In the genomic region with DNA sequence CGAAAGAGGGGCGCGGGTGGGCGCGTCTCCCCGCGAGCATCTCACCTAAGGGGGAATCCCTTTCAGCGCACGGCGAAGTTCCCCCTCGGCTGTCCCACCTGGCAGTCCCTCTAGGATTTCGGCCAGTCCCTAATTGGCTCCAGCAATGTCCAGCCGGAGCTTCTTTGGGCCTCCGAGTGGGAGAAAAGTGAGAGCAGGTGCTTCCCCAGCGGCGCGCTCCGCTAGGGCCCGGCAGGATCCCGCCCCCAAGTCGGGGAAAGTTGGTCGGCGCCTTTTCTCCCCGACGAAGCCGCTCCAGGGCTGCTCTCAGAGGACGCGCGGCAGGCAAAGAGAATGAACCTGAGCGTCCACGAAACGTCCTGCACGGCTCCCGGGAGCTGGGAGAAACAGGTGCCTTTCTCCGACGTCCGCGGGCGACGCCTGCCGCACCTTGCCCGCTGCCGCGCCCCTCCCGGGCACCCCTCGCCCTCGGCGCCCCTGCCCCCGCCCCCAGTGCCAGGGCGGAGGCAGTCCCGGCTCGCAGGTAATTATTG, we compare ENCODE assay signal across 8 cellular contexts. TPM values are rescaled to one million over a fixed set of nuclear protein-coding genes. Genes with fewer than 3 reads are reported as not detected.
DNase-seq lines count a peak whose midpoint lies in the region; ATAC-seq and TF ChIP-seq lines count a peak whose summit lies in the region.

No MANE protein-coding gene starts in this region.

- no peak overlapping the region for H3K56ac ChIP-seq in H9 (ENCODE audit: insufficient read length, low read depth, low read length)

- H4K8ac ChIP-seq in H9 (replicated peaks; ENCODE audit: insufficient read length, low read depth, low read length) (no peak overlapping the region), mesenchymal stem cell (ENCODE audit: low read length) (no peak overlapping the region)

- H4K5ac ChIP-seq in H9 (ENCODE audit: insufficient read length, low read depth, low read length), result no peak overlapping the region

- H2BK12ac ChIP-seq in H9 (ENCODE audit: insufficient read length, low read depth, low read length) (no peak overlapping the region), mesenchymal stem cell (ENCODE audit: low read length in 2 of 2) (no peak overlapping the region)

- no peak overlapping the region for H2AK5ac ChIP-seq in H9 (ENCODE audit: insufficient read length, low read length)
- H2AK5ac ChIP-seq in mesenchymal stem cell (ENCODE audit: low read length, severe bottlenecking), result no peak overlapping the region

- H2AFZ ChIP-seq in H9 (ENCODE audit: low read length) (no peak overlapping the region), mesenchymal stem cell (ENCODE audit: low read depth, low read length) (no peak overlapping the region)

- TF ChIP-seq CTCF in H9 (conservative IDR thresholded peaks at IDR 0.05), result no peak
- TF ChIP-seq CTCF in astrocyte of the cerebellum (IDR thresholded peaks at IDR 0.05; ENCODE audit: low read depth, low read length, missing control alignments), result no peak

- H2BK20ac ChIP-seq in H9 (ENCODE audit: low read depth, low read length, poor library complexity, severe bottlenecking), result no peak overlapping the region

- H3K4me3 ChIP-seq in astrocyte of the cerebellum (ENCODE audit: low read depth, low read length) (peak overlapping the region; percentile 5), mesenchymal stem cell (ENCODE audit: insufficient read depth in 1 of 2, low read depth in 1 of 2, low read length in 2 of 2) (peak overlapping the region in 1 of 2 experiments; percentile 55)

- H3K23ac ChIP-seq in H9 (ENCODE audit: insufficient read length, low read depth, low read length), result no peak overlapping the region
- no peak overlapping the region for H3K23ac ChIP-seq in mesenchymal stem cell (ENCODE audit: low read length in 2 of 2)

- H3K4me1 ChIP-seq in H9 (ENCODE audit: insufficient read depth, low read length) (no peaks in the 10 kb centered on the region), mesenchymal stem cell (ENCODE audit: control insufficient read depth, insufficient read depth, low read depth, low read length) (peaks cover 15% of the 10 kb centered on the region)

- H2BK15ac ChIP-seq in H9 (ENCODE audit: low read depth, low read length) (no peak overlapping the region), mesenchymal stem cell (ENCODE audit: low read depth, poor library complexity, severe bottlenecking) (no peak overlapping the region)

- no CpG with 5 or more reads among the region's 52 CpGs for WGBS in H9 (ENCODE audit: extremely low coverage, insufficient read length, low lambda C conversion rate)
- 10% methylated on average over 44 of the region's 52 CpGs for WGBS in mesenchymal stem cell

- no peak overlapping the region for H3T11ph ChIP-seq in H9 (ENCODE audit: low read length)

- H2BK5ac ChIP-seq in H9 (ENCODE audit: insufficient read length, low read length), result no peak overlapping the region
- H2BK5ac ChIP-seq in mesenchymal stem cell (ENCODE audit: low read depth, low read length, poor library complexity, severe bottlenecking), result no peak overlapping the region

- H3K18ac ChIP-seq in H9 (ENCODE audit: insufficient read length, low read depth, low read length) (no peak overlapping the region), mesenchymal stem cell (ENCODE audit: low read depth in 1 of 2, low read length in 2 of 2) (no peak overlapping the region)

- peaks cover 84% of the 10 kb centered on the region for H3K27me3 Mint-ChIP-seq in H9 (ENCODE audit: low read depth)

- H3K27me3 ChIP-seq in H9 (ENCODE audit: insufficient read depth, low read length) (peaks cover 27% of the 10 kb centered on the region; the same call in 1 of the 2 replicates), mesenchymal stem cell (ENCODE audit: control insufficient read depth in 1 of 2, insufficient read depth in 1 of 2, low read length in 2 of 2) (peaks cover 28 to 33% of the 10 kb centered on the region in 2 experiments)

- H2BK120ac ChIP-seq in H9 (ENCODE audit: low read depth, low read length, poor library complexity, severe bottlenecking) (no peak overlapping the region), mesenchymal stem cell (ENCODE audit: low read depth, low read length) (no peak overlapping the region)

- H3K9me3 ChIP-seq in H9 (ENCODE audit: control insufficient read depth, low read depth, low read length) (no peaks in the 10 kb centered on the region), mesenchymal stem cell (ENCODE audit: control insufficient read depth, low read length) (no peaks in the 10 kb centered on the region)

- H4K91ac ChIP-seq in H9 (ENCODE audit: insufficient read length, low read depth, low read length) (no peak overlapping the region), mesenchymal stem cell (ENCODE audit: low read length) (peak overlapping the region; percentile 15)

- H3K79me2 ChIP-seq in H9 (ENCODE audit: insufficient read depth, low read length), result no peaks in the 10 kb centered on the region

- peaks cover 14% of the 10 kb centered on the region for H3K23me2 ChIP-seq in H9 (ENCODE audit: insufficient read length, low read depth, low read length, poor library complexity, severe bottlenecking)

- H3K9ac ChIP-seq in H9 (ENCODE audit: extremely low read depth, insufficient read length, low read length) (no peak overlapping the region), mesenchymal stem cell (ENCODE audit: low read length) (no peak overlapping the region)

- H3K27ac ChIP-seq in H9 (ENCODE audit: insufficient read length, low read depth, low read length), result no peak overlapping the region
- no peak overlapping the region for H3K27ac ChIP-seq in mesenchymal stem cell (ENCODE audit: low read length, poor library complexity, severe bottlenecking)

- H3K14ac ChIP-seq in H9 (ENCODE audit: insufficient read depth, low read length) (no peak overlapping the region), mesenchymal stem cell (ENCODE audit: low read length in 2 of 2) (no peak overlapping the region)

- H3K4me3 Mint-ChIP-seq in H9, result peak overlapping the region; percentile 44 to 71

- no peaks in the 10 kb centered on the region; a peak in 1 of 5 replicates for H3K9me3 Mint-ChIP-seq in H9

- H3K36me3 Mint-ChIP-seq in H9 (ENCODE audit: insufficient read depth in 1 of 3, low read depth in 3 of 3), result no peaks in the 10 kb centered on the region

- no peaks in the 10 kb centered on the region for H3K79me1 ChIP-seq in H9 (ENCODE audit: insufficient read depth, low read depth, low read length, poor library complexity, severe bottlenecking)
- no peaks in the 10 kb centered on the region for H3K79me1 ChIP-seq in mesenchymal stem cell (replicated peaks; ENCODE audit: low read length, poor library complexity, severe bottlenecking)

- H3K36me3 ChIP-seq in mesenchymal stem cell (ENCODE audit: control insufficient read depth in 1 of 2, insufficient read depth in 2 of 2, low read depth in 1 of 2, low read length in 2 of 2), result no peaks in the 10 kb centered on the region

- no peak overlapping the region for H3K27ac Mint-ChIP-seq in H9

- peaks cover 13% of the 10 kb centered on the region in 2 experiments for H3K4me1 Mint-ChIP-seq in H9

- no peaks in the 10 kb centered on the region for H4K20me1 ChIP-seq in H9 (ENCODE audit: control insufficient read depth, insufficient read depth, insufficient read length)

- ATAC-seq in GM21786 (IDR thresholded peaks at IDR 0.05; ENCODE audit: unreplicated experiment), result no peak
- no peak for ATAC-seq in SK-N-SH treated with all-trans-retinoic acid at 6 μM for 48 hours

- in situ Hi-C loops in astrocyte of the cerebellum (cut with HindIII; ENCODE audit: low sequenced_read_pairs), result no loop called here

- DNase-seq in ELF-1 (ENCODE audit: low read depth, low spot score) (peak; percentile 25), H9 (peak; percentile 44), astrocyte of the cerebellum (ENCODE audit: low read depth) (no peak), mesenchymal stem cell (peak; percentile 2), MV-4-11 (lab: John Stamatoyannopoulos, UW) (no peak), NCI-H1105 treated with DMSO at 0.1 percent for 48 hours (lab: John Stamatoyannopoulos, UW) (no peak)

- H3K4ac ChIP-seq in H9 (ENCODE audit: low read depth, low read length), result no peak overlapping the region
- H3K4ac ChIP-seq in mesenchymal stem cell (ENCODE audit: low read depth in 1 of 2, low read length in 2 of 2), result no peak overlapping the region

- H3K4me2 ChIP-seq in H9 (ENCODE audit: insufficient read depth, insufficient read length, low read length), result peak overlapping the region; percentile 28
- peak overlapping the region; percentile 62 for H3K4me2 ChIP-seq in mesenchymal stem cell (ENCODE audit: low read length, poor library complexity, severe bottlenecking)

TF ChIP-seq in SK-N-SH treated with all-trans-retinoic acid at 6 μM for 48 hours, 23 proteins besides CTCF, POLR2A, EP300 and RAD21 (continues in another document):
- TF ChIP-seq BACH2 (CRISPR knock-in tag; IDR thresholded peaks at IDR 0.05; ENCODE audit: borderline replicate concordance) (no peak), ZFP3 (CRISPR knock-in tag; IDR thresholded peaks at IDR 0.05) (no peak), OSR1 (CRISPR knock-in tag; IDR thresholded peaks at IDR 0.05) (no peak)
- TF ChIP-seq, protein P1, sequence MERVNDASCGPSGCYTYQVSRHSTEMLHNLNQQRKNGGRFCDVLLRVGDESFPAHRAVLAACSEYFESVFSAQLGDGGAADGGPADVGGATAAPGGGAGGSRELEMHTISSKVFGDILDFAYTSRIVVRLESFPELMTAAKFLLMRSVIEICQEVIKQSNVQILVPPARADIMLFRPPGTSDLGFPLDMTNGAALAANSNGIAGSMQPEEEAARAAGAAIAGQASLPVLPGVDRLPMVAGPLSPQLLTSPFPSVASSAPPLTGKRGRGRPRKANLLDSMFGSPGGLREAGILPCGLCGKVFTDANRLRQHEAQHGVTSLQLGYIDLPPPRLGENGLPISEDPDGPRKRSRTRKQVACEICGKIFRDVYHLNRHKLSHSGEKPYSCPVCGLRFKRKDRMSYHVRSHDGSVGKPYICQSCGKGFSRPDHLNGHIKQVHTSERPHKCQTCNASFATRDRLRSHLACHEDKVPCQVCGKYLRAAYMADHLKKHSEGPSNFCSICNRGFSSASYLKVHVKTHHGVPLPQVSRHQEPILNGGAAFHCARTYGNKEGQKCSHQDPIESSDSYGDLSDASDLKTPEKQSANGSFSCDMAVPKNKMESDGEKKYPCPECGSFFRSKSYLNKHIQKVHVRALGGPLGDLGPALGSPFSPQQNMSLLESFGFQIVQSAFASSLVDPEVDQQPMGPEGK (CRISPR knock-in tag; IDR thresholded peaks at IDR 0.05; ENCODE audit: borderline replicate concordance), result no peak

RNA-seq across cellular contexts. Expression of a gene that starts 0.4 kb away (rescaled TPM):
- total RNA-seq in H9 (2021), result not detected in 2 replicates
- 0.03 TPM for polyA plus RNA-seq in mesenchymal stem cell (2013, experiment 1 of 2)
- polyA plus RNA-seq in mesenchymal stem cell (2013, experiment 2 of 2), result 0.04 TPM

Comparison
In these comparisons a context has a peak if more than half of its experiments do, and no peak if none do; other contexts are left out.
1. DNase-seq: peak in ELF-1 (single experiment), H9 (single experiment) and mesenchymal stem cell (single experiment); none in astrocyte of the cerebellum (single experiment), MV-4-11 (single experiment) and NCI-H1105 treated with DMSO at 0.1 percent for 48 hours (single experiment).